In the genomic region with DNA sequence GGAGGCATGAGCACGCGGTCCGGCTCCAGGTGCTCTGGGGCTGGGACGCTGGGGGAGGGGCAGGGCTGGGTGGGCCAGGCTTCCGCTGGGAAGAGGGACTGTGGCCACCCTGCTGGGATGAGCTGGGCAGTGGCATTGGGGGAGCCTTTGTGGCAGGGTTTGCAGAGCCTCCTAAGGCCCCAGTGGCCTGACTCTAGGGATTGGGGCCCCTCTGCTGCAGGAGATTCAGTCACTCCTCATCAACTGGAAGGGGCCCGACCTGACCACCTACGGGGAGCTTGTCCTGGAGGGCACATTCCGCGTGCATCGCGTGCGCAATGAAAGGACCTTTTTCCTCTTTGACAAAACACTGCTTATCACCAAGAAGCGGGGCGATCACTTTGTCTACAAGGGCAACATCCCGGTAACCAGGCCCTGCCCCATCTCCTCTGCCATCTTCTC, we compare ENCODE assay signal across 19 cellular contexts. TPM values are rescaled to one million over a fixed set of nuclear protein-coding genes. Genes with fewer than 3 reads are reported as not detected.
DNase-seq lines count a peak whose midpoint lies in the region; ATAC-seq and TF ChIP-seq lines count a peak whose summit lies in the region.
"Had no signal": no experiment of that assay in that cellular context is flagged by ENCODE, and none has a peak within 500 bp of the region (broad histone marks: within the 10 kb centered on the region; RNA-seq: fewer than 3 reads in every experiment).

No MANE protein-coding gene starts in this region.

- no peaks in the 10 kb centered on the region for H3K9me3 Mint-ChIP-seq in activated CD4-positive, alpha-beta T cell treated with anti-CD3 and anti-CD28 coated beads, Interleukin-2, amount 10 ng/mL, durations not matched to agents 7 days and 5 days
- no peaks in the 10 kb centered on the region for H3K9me3 Mint-ChIP-seq in activated CD4-positive, alpha-beta T cell treated with anti-CD3 and anti-CD28 coated beads, Interleukin-2, amount 10 ng/mL, durations not matched to agents 24 days and 14 days
- H3K9me3 Mint-ChIP-seq in CD4-positive, alpha-beta memory T cell, result no peaks in the 10 kb centered on the region
- H3K9me3 Mint-ChIP-seq in chondrocyte (ENCODE audit: low read depth), result no peaks in the 10 kb centered on the region
- H3K9me3 Mint-ChIP-seq in nephron progenitor cell, result no peaks in the 10 kb centered on the region
- H3K9me3 Mint-ChIP-seq in osteocyte (ENCODE audit: unreplicated experiment), result no peaks in the 10 kb centered on the region
- H3K9me3 Mint-ChIP-seq: CD14-positive monocyte, IgD-negative memory B cell had no signal

- DNase-seq in activated CD4-positive, alpha-beta T cell treated with anti-CD3 and anti-CD28 coated beads, Interleukin-2, amount 10 ng/mL, durations not matched to agents 7 days and 5 days, result no peak
- no peak for DNase-seq in activated CD4-positive, alpha-beta T cell treated with anti-CD3 and anti-CD28 coated beads, Interleukin-2, amount 10 ng/mL, durations not matched to agents 24 days and 14 days
- no peak for DNase-seq in CD4-positive, alpha-beta memory T cell
- DNase-seq in chondrocyte (ENCODE audit: low spot score), result peak; percentile 74
- no peak for DNase-seq in nephron progenitor cell
- no peak for DNase-seq in HAP-1 (ENCODE audit: low spot score in 2 of 2)
- DNase-seq in osteocyte (ENCODE audit: extremely low spot score, unreplicated experiment), result no peak
- DNase-seq: DMS 273 treated with DMSO at 0.1 percent for 48 hours, DND-41, HCEC 1CT, Karpas-422, NCI-H1417 treated with DMSO at 0.1 percent for 48 hours, NCI-H1930, NCI-H226, NCI-H524 had no signal

- no peak overlapping the region for H3K27ac ChIP-seq in CD4-positive, alpha-beta memory T cell (ENCODE audit: low read depth, low read length)
- H3K27ac ChIP-seq: 22Rv1 had no signal

- no peaks in the 10 kb centered on the region for H3K27me3 ChIP-seq in CD4-positive, alpha-beta memory T cell (ENCODE audit: insufficient read depth, low read length)
- H3K27me3 ChIP-seq in HAP-1 (ENCODE audit: low read depth), result no peaks in the 10 kb centered on the region

- ATAC-seq in GM21786 (IDR thresholded peaks at IDR 0.05; ENCODE audit: unreplicated experiment), result no peak

- H3K9me3 ChIP-seq in CD4-positive, alpha-beta memory T cell (ENCODE audit: control insufficient read depth in 1 of 2, low read length in 2 of 2), result no peaks in the 10 kb centered on the region
- H3K9me3 ChIP-seq in HAP-1, result no peaks in the 10 kb centered on the region

- no peaks in the 10 kb centered on the region for H3K27me3 Mint-ChIP-seq in activated CD4-positive, alpha-beta T cell treated with anti-CD3 and anti-CD28 coated beads, Interleukin-2, amount 10 ng/mL, durations not matched to agents 7 days and 5 days
- no peaks in the 10 kb centered on the region for H3K27me3 Mint-ChIP-seq in activated CD4-positive, alpha-beta T cell treated with anti-CD3 and anti-CD28 coated beads, Interleukin-2, amount 10 ng/mL, durations not matched to agents 24 days and 14 days
- no peaks in the 10 kb centered on the region for H3K27me3 Mint-ChIP-seq in CD4-positive, alpha-beta memory T cell
- H3K27me3 Mint-ChIP-seq in chondrocyte (ENCODE audit: low read depth) (no peaks in the 10 kb centered on the region), nephron progenitor cell (ENCODE audit: low read depth, poor library complexity) (peaks cover 3% of the 10 kb centered on the region), osteocyte (ENCODE audit: unreplicated experiment) (no peaks in the 10 kb centered on the region)

- CTCF ChIA-PET in activated CD4-positive, alpha-beta T cell treated with anti-CD3 and anti-CD28 coated beads, Interleukin-2, amount 10 ng/mL, durations not matched to agents 7 days and 5 days (lab: Charles Lee), result interaction anchor here (1.2 kb wide), 1 partner anchor 8 kb away, joined by 4 read pairs; no protein-coding TSS in a partner anchor
- CTCF ChIA-PET in CD4-positive, alpha-beta memory T cell (lab: Charles Lee; ENCODE audit: partially characterized antibody), result interaction anchor here (1.7 kb wide), 1 partner anchor 15 kb away, joined by 5 read pairs; no protein-coding TSS in a partner anchor

- in situ Hi-C loops in HAP-1 (cut with MboI; ENCODE audit: low sequenced_read_pairs), result no loop called here

- H3K36me3 Mint-ChIP-seq in activated CD4-positive, alpha-beta T cell treated with anti-CD3 and anti-CD28 coated beads, Interleukin-2, amount 10 ng/mL, durations not matched to agents 7 days and 5 days (ENCODE audit: low read depth), result peaks cover 27% of the 10 kb centered on the region
- peaks cover 21% of the 10 kb centered on the region for H3K36me3 Mint-ChIP-seq in activated CD4-positive, alpha-beta T cell treated with anti-CD3 and anti-CD28 coated beads, Interleukin-2, amount 10 ng/mL, durations not matched to agents 24 days and 14 days (ENCODE audit: low read depth)
- peaks cover 50 to 70% of the 10 kb centered on the region in 2 donors for H3K36me3 Mint-ChIP-seq in CD4-positive, alpha-beta memory T cell
- H3K36me3 Mint-ChIP-seq in chondrocyte (ENCODE audit: low read depth), result peaks cover 51% of the 10 kb centered on the region
- peaks cover 67% of the 10 kb centered on the region for H3K36me3 Mint-ChIP-seq in nephron progenitor cell (ENCODE audit: low read depth)
- H3K36me3 Mint-ChIP-seq in osteocyte (ENCODE audit: unreplicated experiment), result peaks cover 41% of the 10 kb centered on the region
- H3K36me3 Mint-ChIP-seq: IgD-negative memory B cell had no signal

- intact Hi-C loops in activated CD4-positive, alpha-beta T cell treated with anti-CD3 and anti-CD28 coated beads, Interleukin-2, amount 10 ng/mL, durations not matched to agents 24 days and 14 days (cut with micrococcal nuclease), result no loop called here
- intact Hi-C loops in CD4-positive, alpha-beta memory T cell (cut with micrococcal nuclease), result no loop called here

- no peak for TF ChIP-seq CTCF in chondrocyte (IDR thresholded peaks at IDR 0.05)
- no peak for TF ChIP-seq CTCF in nephron progenitor cell (IDR thresholded peaks at IDR 0.05)
- no peak for TF ChIP-seq CTCF in osteocyte (IDR thresholded peaks at IDR 0.05)

- peaks cover 57% of the 10 kb centered on the region for H3K4me1 Mint-ChIP-seq in activated CD4-positive, alpha-beta T cell treated with anti-CD3 and anti-CD28 coated beads, Interleukin-2, amount 10 ng/mL, durations not matched to agents 7 days and 5 days
- peaks cover 38% of the 10 kb centered on the region for H3K4me1 Mint-ChIP-seq in activated CD4-positive, alpha-beta T cell treated with anti-CD3 and anti-CD28 coated beads, Interleukin-2, amount 10 ng/mL, durations not matched to agents 24 days and 14 days
- H3K4me1 Mint-ChIP-seq in CD4-positive, alpha-beta memory T cell, result peaks cover 53 to 85% (median 73%) of the 10 kb centered on the region in 4 donors
- H3K4me1 Mint-ChIP-seq in chondrocyte (ENCODE audit: low read depth) (peaks cover 28% of the 10 kb centered on the region), nephron progenitor cell (peaks cover 38% of the 10 kb centered on the region), osteocyte (ENCODE audit: unreplicated experiment) (peaks cover 26% of the 10 kb centered on the region)

- peak overlapping the region; percentile 86 for H3K27ac Mint-ChIP-seq in activated CD4-positive, alpha-beta T cell treated with anti-CD3 and anti-CD28 coated beads, Interleukin-2, amount 10 ng/mL, durations not matched to agents 7 days and 5 days
- H3K27ac Mint-ChIP-seq in activated CD4-positive, alpha-beta T cell treated with anti-CD3 and anti-CD28 coated beads, Interleukin-2, amount 10 ng/mL, durations not matched to agents 24 days and 14 days, result no peak overlapping the region
- peak overlapping the region in 6 of 7 donors; percentile 23 to 96 (median 80) for H3K27ac Mint-ChIP-seq in CD4-positive, alpha-beta memory T cell
- peak overlapping the region; percentile 27 for H3K27ac Mint-ChIP-seq in chondrocyte (ENCODE audit: unreplicated experiment)
- H3K27ac Mint-ChIP-seq in nephron progenitor cell, result peak overlapping the region; percentile 74
- H3K27ac Mint-ChIP-seq in osteocyte (ENCODE audit: unreplicated experiment), result no peak overlapping the region
- H3K27ac Mint-ChIP-seq: IgD-negative memory B cell had no signal

- peaks cover 36% of the 10 kb centered on the region for H3K36me3 ChIP-seq in CD4-positive, alpha-beta memory T cell (ENCODE audit: insufficient read depth, low read length)
- peaks cover 54% of the 10 kb centered on the region for H3K36me3 ChIP-seq in HAP-1 (replicated peaks)

- H3K4me3 Mint-ChIP-seq in activated CD4-positive, alpha-beta T cell treated with anti-CD3 and anti-CD28 coated beads, Interleukin-2, amount 10 ng/mL, durations not matched to agents 7 days and 5 days, result no peak overlapping the region
- H3K4me3 Mint-ChIP-seq in activated CD4-positive, alpha-beta T cell treated with anti-CD3 and anti-CD28 coated beads, Interleukin-2, amount 10 ng/mL, durations not matched to agents 24 days and 14 days, result no peak overlapping the region
- H3K4me3 Mint-ChIP-seq in CD4-positive, alpha-beta memory T cell, result peak overlapping the region in 2 of 8 donors; percentile 17 to 20
- no peak overlapping the region for H3K4me3 Mint-ChIP-seq in chondrocyte (ENCODE audit: unreplicated experiment)
- no peak overlapping the region for H3K4me3 Mint-ChIP-seq in nephron progenitor cell
- H3K4me3 Mint-ChIP-seq in osteocyte (ENCODE audit: unreplicated experiment), result no peak overlapping the region
- H3K4me3 Mint-ChIP-seq: CD14-positive monocyte had no signal

- H3K4me3 ChIP-seq in CD4-positive, alpha-beta memory T cell (ENCODE audit: low read length in 2 of 2), result no peak overlapping the region
- no peak overlapping the region for H3K4me3 ChIP-seq in HAP-1

- H3K4me1 ChIP-seq in CD4-positive, alpha-beta memory T cell (ENCODE audit: insufficient read depth, low read length), result peaks cover 93% of the 10 kb centered on the region
- no peaks in the 10 kb centered on the region for H3K4me1 ChIP-seq in HAP-1

- POLR2A ChIA-PET in activated CD4-positive, alpha-beta T cell treated with anti-CD3 and anti-CD28 coated beads, Interleukin-2, amount 10 ng/mL, durations not matched to agents 7 days and 5 days (lab: Charles Lee), result no interaction called here
- POLR2A ChIA-PET in CD4-positive, alpha-beta memory T cell (lab: Charles Lee; ENCODE audit: partially characterized antibody), result interaction anchor here (1.3 to 1.5 kb wide), 2 partner anchors 22 to 24 kb away, joined by 5 to 8 read pairs; no protein-coding TSS in a partner anchor

RNA-seq across cellular contexts. Expression of gene PLEKHG3, which starts 26.9 kb away (rescaled TPM):
- 10 to 100 TPM; 36.0 to 39.5 TPM for total RNA-seq in activated CD4-positive, alpha-beta T cell treated with anti-CD3 and anti-CD28 coated beads, Interleukin-2, amount 10 ng/mL, durations not matched to agents 7 days and 5 days
- total RNA-seq in activated CD4-positive, alpha-beta T cell treated with anti-CD3 and anti-CD28 coated beads, Interleukin-2, amount 10 ng/mL, durations not matched to agents 24 days and 14 days, result 3.0 and 3.1 TPM in 2 replicates
- total RNA-seq in CD4-positive, alpha-beta memory T cell, result 10 to 100 TPM; 53.3 to 56.5 TPM
- polyA plus RNA-seq in CD4-positive, alpha-beta memory T cell, result 10 to 100 TPM; 10.8 to 62.6 TPM
- total RNA-seq in chondrocyte (46.3 to 133 TPM (median 131 TPM) in 3 replicates), osteocyte (96.3 and 98.3 TPM in 2 replicates)

Comparison
In these comparisons a context has a peak if more than half of its experiments do, and no peak if none do; other contexts are left out.
1. H3K27ac Mint-ChIP-seq: peak in activated CD4-positive, alpha-beta T cell treated with anti-CD3 and anti-CD28 coated beads, Interleukin-2, amount 10 ng/mL, durations not matched to agents 7 days and 5 days (single experiment), CD4-positive, alpha-beta memory T cell (6 of 7), chondrocyte (single experiment) and nephron progenitor cell (single experiment); none in activated CD4-positive, alpha-beta T cell treated with anti-CD3 and anti-CD28 coated beads, Interleukin-2, amount 10 ng/mL, durations not matched to agents 24 days and 14 days (single experiment) and osteocyte (single experiment).